ENCODE assay signal across 8 cellular contexts in genomic region chr17:81395600-81396277, GRCh38. TPM values are rescaled to one million over a fixed set of nuclear protein-coding genes. Genes with fewer than 3 reads are reported as not detected.
A peak's percentile ranks its signal among the peaks of the same experiment; 100 is the strongest.
DNase-seq lines count a peak whose midpoint lies in the region; ATAC-seq and TF ChIP-seq lines count a peak whose summit lies in the region.

No MANE protein-coding gene starts in this region.

- no peaks in the 10 kb centered on the region for H3K9me3 Mint-ChIP-seq in activated CD4-positive, alpha-beta T cell treated with anti-CD3 and anti-CD28 coated beads, Interleukin-2, amount 10 ng/mL, durations not matched to agents 7 days and 5 days

- TF ChIP-seq CTCF in liver (IDR thresholded peaks at IDR 0.05; ENCODE audit: low read depth, low read length, missing input control) (no peak), thyroid gland (IDR thresholded peaks at IDR 0.05) (no peak)

- DNase-seq in activated CD4-positive, alpha-beta T cell treated with anti-CD3 and anti-CD28 coated beads, Interleukin-2, amount 10 ng/mL, durations not matched to agents 7 days and 5 days: no peak
- DNase-seq in activated CD4-positive, alpha-beta T cell treated with anti-CD3 and anti-CD28 coated beads for 4 hours: no peak
- DNase-seq in thyroid gland: peak in 1 of 2 donors; percentile 21
- no peak for DNase-seq in HPDE6-E6E7 (ENCODE audit: extremely low spot score)
- no peak for DNase-seq in germinal center (ENCODE audit: low spot score)

- H3K36me3 Mint-ChIP-seq in activated CD4-positive, alpha-beta T cell treated with anti-CD3 and anti-CD28 coated beads, Interleukin-2, amount 10 ng/mL, durations not matched to agents 7 days and 5 days (ENCODE audit: low read depth): peaks cover 2% of the 10 kb centered on the region

- peak overlapping the region; percentile 73 for H3K27ac Mint-ChIP-seq in activated CD4-positive, alpha-beta T cell treated with anti-CD3 and anti-CD28 coated beads, Interleukin-2, amount 10 ng/mL, durations not matched to agents 7 days and 5 days

- CTCF ChIA-PET in activated CD4-positive, alpha-beta T cell treated with anti-CD3 and anti-CD28 coated beads, Interleukin-2, amount 10 ng/mL, durations not matched to agents 7 days and 5 days (lab: Charles Lee): interaction anchor here (0.9 to 1.5 kb wide), 2 partner anchors 9 to 28 kb away, joined by 3 to 8 read pairs; no protein-coding TSS in a partner anchor

- intact Hi-C loops in thyroid gland (cut with DNase I): loop anchor here (2.0 to 5.0 kb wide), 2 partner anchors 87 to 115 kb away; no protein-coding TSS in a partner anchor

- H3K27me3 Mint-ChIP-seq in activated CD4-positive, alpha-beta T cell treated with anti-CD3 and anti-CD28 coated beads, Interleukin-2, amount 10 ng/mL, durations not matched to agents 7 days and 5 days: peaks cover 61% of the 10 kb centered on the region

- peaks cover 15 to 53% (median 30%) of the 10 kb centered on the region in 4 donors for H3K4me1 ChIP-seq in liver (ENCODE audit: control insufficient read depth in 4 of 4, insufficient read depth in 4 of 4, low read length in 3 of 4)
- H3K4me1 ChIP-seq in thyroid gland: peaks cover 29 to 37% of the 10 kb centered on the region in 2 donors

- TF ChIP-seq RAD21 in liver (IDR thresholded peaks at IDR 0.05): no peak

- H3K9me3 ChIP-seq in liver (ENCODE audit: control insufficient read depth in 4 of 4, low read length in 3 of 4) (no peaks in the 10 kb centered on the region), thyroid gland (no peaks in the 10 kb centered on the region)

- POLR2A ChIA-PET in activated CD4-positive, alpha-beta T cell treated with anti-CD3 and anti-CD28 coated beads, Interleukin-2, amount 10 ng/mL, durations not matched to agents 7 days and 5 days (lab: Charles Lee): no interaction called here

- H3K4me1 Mint-ChIP-seq in activated CD4-positive, alpha-beta T cell treated with anti-CD3 and anti-CD28 coated beads, Interleukin-2, amount 10 ng/mL, durations not matched to agents 7 days and 5 days: peaks cover 23% of the 10 kb centered on the region

- no peak for ATAC-seq in GM19328 (IDR thresholded peaks at IDR 0.05; ENCODE audit: unreplicated experiment)

- H3K4me3 Mint-ChIP-seq in activated CD4-positive, alpha-beta T cell treated with anti-CD3 and anti-CD28 coated beads, Interleukin-2, amount 10 ng/mL, durations not matched to agents 7 days and 5 days: no peak overlapping the region

- no peaks in the 10 kb centered on the region for H3K27me3 ChIP-seq in liver (ENCODE audit: control insufficient read depth in 4 of 4, insufficient read depth in 4 of 4, low read length in 3 of 4)
- no peaks in the 10 kb centered on the region for H3K27me3 ChIP-seq in thyroid gland

- H3K4me3 ChIP-seq in liver (ENCODE audit: low read depth in 1 of 3, low read length in 3 of 3): peak overlapping the region; percentile 60 to 64 (median 63)
- H3K4me3 ChIP-seq in thyroid gland (replicated peaks in 1 of 3): peak overlapping the region in 2 of 3 donors; percentile 65 to 83

- WGBS in adipose tissue, 3 donors: 1% methylated on average over 40 to 43 of the region's 43 CpGs
- WGBS in liver: under 1% methylated on average over 43 of the region's 43 CpGs
- 0 to 2% methylated on average over 25 to 32 of the region's 43 CpGs for WGBS in thyroid gland, 2 donors

- TF ChIP-seq POLR2A in thyroid gland (IDR thresholded peaks at IDR 0.05): no peak

- peak overlapping the region; percentile 43 for H3K27ac ChIP-seq in adipose tissue (ENCODE audit: low read depth, low read length)
- H3K27ac ChIP-seq in liver (ENCODE audit: low read depth in 1 of 2, low read length in 2 of 2): peak overlapping the region; percentile 76 to 92
- H3K27ac ChIP-seq in thyroid gland: peak overlapping the region; percentile 86 to 97 (median 90)

- H3K36me3 ChIP-seq in liver (ENCODE audit: control insufficient read depth in 4 of 4, insufficient read depth in 3 of 4, low read depth in 1 of 4, low read length in 3 of 4): no peaks in the 10 kb centered on the region
- no peaks in the 10 kb centered on the region for H3K36me3 ChIP-seq in thyroid gland

- H3K9ac ChIP-seq in liver (ENCODE audit: low read depth in 1 of 2, low read length in 2 of 2): peak overlapping the region; percentile 72 to 93

TF ChIP-seq in liver, 16 proteins besides CTCF, POLR2A, EP300 and RAD21:
- TF ChIP-seq GABPA (IDR thresholded peaks at IDR 0.05 in 1 of 2, conservative IDR thresholded peaks at IDR 0.05 in 1 of 2) (no peak), YY1 (IDR thresholded peaks at IDR 0.05) (no peak), RXRA (IDR thresholded peaks at IDR 0.05) (no peak), EGR1 (IDR thresholded peaks at IDR 0.05; ENCODE audit: low read depth in 2 of 2) (no peak), FOXA2 (IDR thresholded peaks at IDR 0.05) (no peak)

RNA-seq across cellular contexts. Expression of gene BAHCC1, which starts 0.5 kb away (rescaled TPM):
- not detected for total RNA-seq in activated CD4-positive, alpha-beta T cell treated with anti-CD3 and anti-CD28 coated beads, Interleukin-2, amount 10 ng/mL, durations not matched to agents 7 days and 5 days
- polyA plus RNA-seq in adipose tissue: 10 to 100 TPM in 2 of 3 donors, 1 to 10 TPM in 1; 5.6 to 14.4 (median 12.9) TPM
- 1 to 10 TPM; 3.2 to 3.9 TPM for total RNA-seq in liver
- polyA plus RNA-seq in liver: 1 to 10 TPM in 1 of 2 donors, under 1 TPM in 1; 0.76 to 1.9 TPM
- total RNA-seq in thyroid gland: 10 to 100 TPM; 13.7 to 33.7 (median 23.9) TPM
